1 cellular context compared by ENCODE assay signal in the genomic region with DNA sequence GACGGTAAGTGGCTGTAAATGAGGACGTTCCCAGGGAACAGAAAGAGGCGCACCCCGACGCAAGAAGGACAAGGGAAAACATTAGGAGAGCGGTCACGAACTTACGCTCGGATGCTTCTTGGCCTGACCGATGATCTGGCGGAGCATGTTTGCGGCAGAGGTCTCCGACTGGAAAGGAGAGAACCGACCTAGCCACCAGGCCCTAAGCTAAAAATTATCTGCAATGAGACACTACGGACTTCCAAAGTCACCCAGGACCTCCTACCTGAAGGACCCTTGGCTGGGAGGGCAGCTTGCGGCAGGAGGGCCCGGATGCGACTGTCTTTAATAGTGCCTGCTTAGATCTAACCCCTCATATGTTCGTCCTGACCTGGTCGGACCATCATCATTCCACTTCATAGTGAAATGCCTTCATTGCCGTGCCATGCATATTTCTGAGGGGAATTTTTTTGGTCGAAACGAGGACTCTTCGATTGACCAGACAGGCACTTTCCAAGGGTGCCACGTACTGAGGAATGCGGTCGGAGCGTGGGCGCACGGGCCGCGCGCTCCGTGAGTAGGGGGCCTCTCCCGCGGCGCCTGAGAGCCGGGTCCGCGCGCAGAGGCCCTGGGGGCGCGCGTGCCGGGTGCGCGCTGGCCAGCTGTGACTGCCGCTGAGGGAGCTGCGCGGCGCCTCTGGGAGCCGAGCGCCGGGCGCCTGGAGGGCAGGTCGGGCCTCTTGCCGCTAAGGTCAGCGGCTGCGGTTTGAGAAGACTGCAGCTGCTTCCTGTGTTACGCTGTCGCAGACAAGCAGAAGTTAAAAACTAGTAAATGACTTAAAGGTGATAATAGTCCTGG.
TF ChIP-seq lines count a peak whose summit lies in the region.

No MANE protein-coding gene starts in this region.

TF ChIP-seq in HepG2, 621 proteins besides CTCF, POLR2A, EP300 and RAD21 (continued from another document and continues in another):
- TF ChIP-seq, protein P1, sequence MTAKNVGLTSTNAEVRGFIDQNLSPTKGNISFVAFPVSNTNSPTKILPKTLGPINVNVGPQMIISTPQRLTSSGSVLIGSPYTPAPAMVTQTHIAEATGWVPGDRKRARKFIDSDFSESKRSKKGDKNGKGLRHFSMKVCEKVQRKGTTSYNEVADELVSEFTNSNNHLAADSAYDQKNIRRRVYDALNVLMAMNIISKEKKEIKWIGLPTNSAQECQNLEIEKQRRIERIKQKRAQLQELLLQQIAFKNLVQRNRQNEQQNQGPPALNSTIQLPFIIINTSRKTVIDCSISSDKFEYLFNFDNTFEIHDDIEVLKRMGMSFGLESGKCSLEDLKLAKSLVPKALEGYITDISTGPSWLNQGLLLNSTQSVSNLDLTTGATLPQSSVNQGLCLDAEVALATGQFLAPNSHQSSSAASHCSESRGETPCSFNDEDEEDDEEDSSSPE (CRISPR knock-in tag; IDR thresholded peaks at IDR 0.05) = peak; percentile 53
- TF ChIP-seq ZMYM2 (CRISPR knock-in tag; IDR thresholded peaks at IDR 0.05) = no peak
- no peak for TF ChIP-seq CBX1 (IDR thresholded peaks at IDR 0.05; ENCODE audit: low read depth)
- peak; percentile 86 for TF ChIP-seq ZFP90 (CRISPR knock-in tag; IDR thresholded peaks at IDR 0.05; ENCODE audit: borderline replicate concordance)
- TF ChIP-seq, protein P2, sequence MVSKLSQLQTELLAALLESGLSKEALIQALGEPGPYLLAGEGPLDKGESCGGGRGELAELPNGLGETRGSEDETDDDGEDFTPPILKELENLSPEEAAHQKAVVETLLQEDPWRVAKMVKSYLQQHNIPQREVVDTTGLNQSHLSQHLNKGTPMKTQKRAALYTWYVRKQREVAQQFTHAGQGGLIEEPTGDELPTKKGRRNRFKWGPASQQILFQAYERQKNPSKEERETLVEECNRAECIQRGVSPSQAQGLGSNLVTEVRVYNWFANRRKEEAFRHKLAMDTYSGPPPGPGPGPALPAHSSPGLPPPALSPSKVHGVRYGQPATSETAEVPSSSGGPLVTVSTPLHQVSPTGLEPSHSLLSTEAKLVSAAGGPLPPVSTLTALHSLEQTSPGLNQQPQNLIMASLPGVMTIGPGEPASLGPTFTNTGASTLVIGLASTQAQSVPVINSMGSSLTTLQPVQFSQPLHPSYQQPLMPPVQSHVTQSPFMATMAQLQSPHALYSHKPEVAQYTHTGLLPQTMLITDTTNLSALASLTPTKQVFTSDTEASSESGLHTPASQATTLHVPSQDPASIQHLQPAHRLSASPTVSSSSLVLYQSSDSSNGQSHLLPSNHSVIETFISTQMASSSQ (IDR thresholded peaks at IDR 0.05; ENCODE audit: low read depth) = no peak
- TF ChIP-seq, protein P2 (CRISPR knock-in tag; IDR thresholded peaks at IDR 0.05; ENCODE audit: borderline replicate concordance) = no peak; the same call in 1 of the 2 replicates
- peak; percentile 54 for TF ChIP-seq POGZ (CRISPR knock-in tag; IDR thresholded peaks at IDR 0.05)
- TF ChIP-seq, protein P3, sequence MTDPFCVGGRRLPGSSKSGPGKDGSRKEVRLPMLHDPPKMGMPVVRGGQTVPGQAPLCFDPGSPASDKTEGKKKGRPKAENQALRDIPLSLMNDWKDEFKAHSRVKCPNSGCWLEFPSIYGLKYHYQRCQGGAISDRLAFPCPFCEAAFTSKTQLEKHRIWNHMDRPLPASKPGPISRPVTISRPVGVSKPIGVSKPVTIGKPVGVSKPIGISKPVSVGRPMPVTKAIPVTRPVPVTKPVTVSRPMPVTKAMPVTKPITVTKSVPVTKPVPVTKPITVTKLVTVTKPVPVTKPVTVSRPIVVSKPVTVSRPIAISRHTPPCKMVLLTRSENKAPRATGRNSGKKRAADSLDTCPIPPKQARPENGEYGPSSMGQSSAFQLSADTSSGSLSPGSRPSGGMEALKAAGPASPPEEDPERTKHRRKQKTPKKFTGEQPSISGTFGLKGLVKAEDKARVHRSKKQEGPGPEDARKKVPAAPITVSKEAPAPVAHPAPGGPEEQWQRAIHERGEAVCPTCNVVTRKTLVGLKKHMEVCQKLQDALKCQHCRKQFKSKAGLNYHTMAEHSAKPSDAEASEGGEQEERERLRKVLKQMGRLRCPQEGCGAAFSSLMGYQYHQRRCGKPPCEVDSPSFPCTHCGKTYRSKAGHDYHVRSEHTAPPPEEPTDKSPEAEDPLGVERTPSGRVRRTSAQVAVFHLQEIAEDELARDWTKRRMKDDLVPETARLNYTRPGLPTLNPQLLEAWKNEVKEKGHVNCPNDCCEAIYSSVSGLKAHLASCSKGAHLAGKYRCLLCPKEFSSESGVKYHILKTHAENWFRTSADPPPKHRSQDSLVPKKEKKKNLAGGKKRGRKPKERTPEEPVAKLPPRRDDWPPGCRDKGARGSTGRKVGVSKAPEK (CRISPR knock-in tag; IDR thresholded peaks at IDR 0.05; ENCODE audit: borderline replicate concordance) = no peak
- TF ChIP-seq MTF1 (CRISPR knock-in tag; IDR thresholded peaks at IDR 0.05) = peak; percentile 65; the same call in 1 of the 2 replicates
- no peak for TF ChIP-seq ATM (IDR thresholded peaks at IDR 0.05; ENCODE audit: borderline replicate concordance)
- TF ChIP-seq MED13 (CRISPR knock-in tag; IDR thresholded peaks at IDR 0.05) = 0 out of 2 replicates have a peak, but pooled peaks have one; percentile 67
- no peak for TF ChIP-seq HMG20A (CRISPR knock-in tag; IDR thresholded peaks at IDR 0.05; ENCODE audit: borderline replicate concordance)
- peak; percentile 54; the same call in 1 of the 2 replicates for TF ChIP-seq ZSCAN21 (CRISPR knock-in tag; IDR thresholded peaks at IDR 0.05; ENCODE audit: borderline replicate concordance)
- TF ChIP-seq SP2 (CRISPR knock-in tag; IDR thresholded peaks at IDR 0.05) = 0 out of 2 replicates have a peak, but pooled peaks have one; percentile 37
- no peak for TF ChIP-seq ZNF660 (CRISPR knock-in tag; IDR thresholded peaks at IDR 0.05; ENCODE audit: borderline replicate concordance, low read depth)
- peak; percentile 24 for TF ChIP-seq SRSF1 (optimal IDR thresholded peaks at IDR 0.05; ENCODE audit: low read depth, low read length)
- TF ChIP-seq ZFP41 (CRISPR knock-in tag; IDR thresholded peaks at IDR 0.05; ENCODE audit: borderline replicate concordance) = no peak
- no peak for TF ChIP-seq ZNF44 (CRISPR knock-in tag; IDR thresholded peaks at IDR 0.05)
- no peak for TF ChIP-seq TOE1 (CRISPR knock-in tag; IDR thresholded peaks at IDR 0.05)
- TF ChIP-seq ZFAT (CRISPR knock-in tag; conservative IDR thresholded peaks at IDR 0.05) = 0 out of 2 replicates have a peak, but pooled peaks have one; percentile 33
- TF ChIP-seq THYN1 (CRISPR knock-in tag; IDR thresholded peaks at IDR 0.05; ENCODE audit: borderline replicate concordance, low read depth) = no peak
- TF ChIP-seq, protein P4, sequence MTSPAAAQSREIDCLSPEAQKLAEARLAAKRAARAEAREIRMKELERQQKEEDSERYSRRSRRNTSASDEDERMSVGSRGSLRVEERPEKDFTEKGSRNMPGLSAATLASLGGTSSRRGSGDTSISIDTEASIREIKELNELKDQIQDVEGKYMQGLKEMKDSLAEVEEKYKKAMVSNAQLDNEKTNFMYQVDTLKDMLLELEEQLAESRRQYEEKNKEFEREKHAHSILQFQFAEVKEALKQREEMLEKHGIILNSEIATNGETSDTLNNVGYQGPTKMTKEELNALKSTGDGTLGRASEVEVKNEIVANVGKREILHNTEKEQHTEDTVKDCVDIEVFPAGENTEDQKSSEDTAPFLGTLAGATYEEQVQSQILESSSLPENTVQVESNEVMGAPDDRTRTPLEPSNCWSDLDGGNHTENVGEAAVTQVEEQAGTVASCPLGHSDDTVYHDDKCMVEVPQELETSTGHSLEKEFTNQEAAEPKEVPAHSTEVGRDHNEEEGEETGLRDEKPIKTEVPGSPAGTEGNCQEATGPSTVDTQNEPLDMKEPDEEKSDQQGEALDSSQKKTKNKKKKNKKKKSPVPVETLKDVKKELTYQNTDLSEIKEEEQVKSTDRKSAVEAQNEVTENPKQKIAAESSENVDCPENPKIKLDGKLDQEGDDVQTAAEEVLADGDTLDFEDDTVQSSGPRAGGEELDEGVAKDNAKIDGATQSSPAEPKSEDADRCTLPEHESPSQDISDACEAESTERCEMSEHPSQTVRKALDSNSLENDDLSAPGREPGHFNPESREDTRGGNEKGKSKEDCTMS (CRISPR knock-in tag; conservative IDR thresholded peaks at IDR 0.05) = no peak
- TF ChIP-seq, protein P5, sequence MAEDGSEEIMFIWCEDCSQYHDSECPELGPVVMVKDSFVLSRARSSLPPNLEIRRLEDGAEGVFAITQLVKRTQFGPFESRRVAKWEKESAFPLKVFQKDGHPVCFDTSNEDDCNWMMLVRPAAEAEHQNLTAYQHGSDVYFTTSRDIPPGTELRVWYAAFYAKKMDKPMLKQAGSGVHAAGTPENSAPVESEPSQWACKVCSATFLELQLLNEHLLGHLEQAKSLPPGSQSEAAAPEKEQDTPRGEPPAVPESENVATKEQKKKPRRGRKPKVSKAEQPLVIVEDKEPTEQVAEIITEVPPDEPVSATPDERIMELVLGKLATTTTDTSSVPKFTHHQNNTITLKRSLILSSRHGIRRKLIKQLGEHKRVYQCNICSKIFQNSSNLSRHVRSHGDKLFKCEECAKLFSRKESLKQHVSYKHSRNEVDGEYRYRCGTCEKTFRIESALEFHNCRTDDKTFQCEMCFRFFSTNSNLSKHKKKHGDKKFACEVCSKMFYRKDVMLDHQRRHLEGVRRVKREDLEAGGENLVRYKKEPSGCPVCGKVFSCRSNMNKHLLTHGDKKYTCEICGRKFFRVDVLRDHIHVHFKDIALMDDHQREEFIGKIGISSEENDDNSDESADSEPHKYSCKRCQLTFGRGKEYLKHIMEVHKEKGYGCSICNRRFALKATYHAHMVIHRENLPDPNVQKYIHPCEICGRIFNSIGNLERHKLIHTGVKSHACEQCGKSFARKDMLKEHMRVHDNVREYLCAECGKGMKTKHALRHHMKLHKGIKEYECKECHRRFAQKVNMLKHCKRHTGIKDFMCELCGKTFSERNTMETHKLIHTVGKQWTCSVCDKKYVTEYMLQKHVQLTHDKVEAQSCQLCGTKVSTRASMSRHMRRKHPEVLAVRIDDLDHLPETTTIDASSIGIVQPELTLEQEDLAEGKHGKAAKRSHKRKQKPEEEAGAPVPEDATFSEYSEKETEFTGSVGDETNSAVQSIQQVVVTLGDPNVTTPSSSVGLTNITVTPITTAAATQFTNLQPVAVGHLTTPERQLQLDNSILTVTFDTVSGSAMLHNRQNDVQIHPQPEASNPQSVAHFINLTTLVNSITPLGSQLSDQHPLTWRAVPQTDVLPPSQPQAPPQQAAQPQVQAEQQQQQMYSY (CRISPR knock-in tag; IDR thresholded peaks at IDR 0.05) = no peak; the same call in 1 of the 2 replicates
- peak; percentile 60; the same call in 1 of the 2 replicates for TF ChIP-seq SOX5 (CRISPR knock-in tag; IDR thresholded peaks at IDR 0.05; ENCODE audit: borderline replicate concordance)
- TF ChIP-seq ZNF138 (CRISPR knock-in tag; IDR thresholded peaks at IDR 0.05; ENCODE audit: low read depth) = no peak
- TF ChIP-seq MAZ (IDR thresholded peaks at IDR 0.05; ENCODE audit: borderline replicate concordance, low read depth, low read length) = peak; percentile 68
- peak; percentile 83; the same call in 1 of the 2 replicates for TF ChIP-seq MAZ (CRISPR knock-in tag; IDR thresholded peaks at IDR 0.05; ENCODE audit: low read depth)
- TF ChIP-seq, protein P6, sequence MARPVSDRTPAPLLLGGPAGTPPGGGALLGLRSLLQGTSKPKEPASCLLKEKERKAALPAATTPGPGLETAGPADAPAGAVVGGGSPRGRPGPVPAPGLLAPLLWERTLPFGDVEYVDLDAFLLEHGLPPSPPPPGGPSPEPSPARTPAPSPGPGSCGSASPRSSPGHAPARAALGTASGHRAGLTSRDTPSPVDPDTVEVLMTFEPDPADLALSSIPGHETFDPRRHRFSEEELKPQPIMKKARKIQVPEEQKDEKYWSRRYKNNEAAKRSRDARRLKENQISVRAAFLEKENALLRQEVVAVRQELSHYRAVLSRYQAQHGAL (CRISPR knock-in tag; IDR thresholded peaks at IDR 0.05; ENCODE audit: not compliant biosample characterization) = peak; percentile 52
- TF ChIP-seq ZNF10 (CRISPR knock-in tag; IDR thresholded peaks at IDR 0.05; ENCODE audit: borderline replicate concordance, low read depth) = no peak
- TF ChIP-seq, protein P7, sequence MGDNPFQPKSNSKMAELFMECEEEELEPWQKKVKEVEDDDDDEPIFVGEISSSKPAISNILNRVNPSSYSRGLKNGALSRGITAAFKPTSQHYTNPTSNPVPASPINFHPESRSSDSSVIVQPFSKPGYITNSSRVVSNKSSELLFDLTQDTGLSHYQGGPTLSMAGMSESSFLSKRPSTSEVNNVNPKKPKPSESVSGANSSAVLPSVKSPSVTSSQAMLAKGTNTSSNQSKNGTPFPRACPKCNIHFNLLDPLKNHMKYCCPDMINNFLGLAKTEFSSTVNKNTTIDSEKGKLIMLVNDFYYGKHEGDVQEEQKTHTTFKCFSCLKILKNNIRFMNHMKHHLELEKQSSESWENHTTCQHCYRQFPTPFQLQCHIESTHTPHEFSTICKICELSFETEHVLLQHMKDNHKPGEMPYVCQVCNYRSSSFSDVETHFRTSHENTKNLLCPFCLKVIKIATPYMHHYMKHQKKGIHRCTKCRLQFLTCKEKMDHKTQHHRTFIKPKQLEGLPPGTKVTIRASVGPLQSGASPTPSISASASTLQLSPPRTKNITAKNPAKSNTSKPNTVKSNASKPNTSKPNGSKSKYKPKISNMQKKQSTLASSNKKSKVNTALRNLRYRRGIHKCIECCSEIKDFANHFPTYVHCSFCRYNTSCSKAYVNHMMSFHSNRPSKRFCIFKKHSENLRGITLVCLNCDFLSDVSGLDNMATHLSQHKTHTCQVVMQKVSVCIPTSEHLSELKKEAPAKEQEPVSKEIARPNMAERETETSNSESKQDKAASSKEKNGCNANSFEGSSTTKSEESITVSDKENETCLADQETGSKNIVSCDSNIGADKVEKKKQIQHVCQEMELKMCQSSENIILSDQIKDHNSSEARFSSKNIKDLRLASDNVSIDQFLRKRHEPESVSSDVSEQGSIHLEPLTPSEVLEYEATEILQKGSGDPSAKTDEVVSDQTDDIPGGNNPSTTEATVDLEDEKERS (CRISPR knock-in tag; IDR thresholded peaks at IDR 0.05) = 0 out of 2 replicates have a peak, but pooled peaks have one; percentile 69
- no peak for TF ChIP-seq JUNB (CRISPR knock-in tag; IDR thresholded peaks at IDR 0.05; ENCODE audit: borderline replicate concordance)
- TF ChIP-seq SNAI1 (CRISPR knock-in tag; IDR thresholded peaks at IDR 0.05; ENCODE audit: borderline replicate concordance) = no peak
- peak; percentile 65 for TF ChIP-seq ARNT2 (CRISPR knock-in tag; IDR thresholded peaks at IDR 0.05; ENCODE audit: low read depth)
